Comparison of ENCODE assay signal across 8 cellular contexts in the genomic region with DNA sequence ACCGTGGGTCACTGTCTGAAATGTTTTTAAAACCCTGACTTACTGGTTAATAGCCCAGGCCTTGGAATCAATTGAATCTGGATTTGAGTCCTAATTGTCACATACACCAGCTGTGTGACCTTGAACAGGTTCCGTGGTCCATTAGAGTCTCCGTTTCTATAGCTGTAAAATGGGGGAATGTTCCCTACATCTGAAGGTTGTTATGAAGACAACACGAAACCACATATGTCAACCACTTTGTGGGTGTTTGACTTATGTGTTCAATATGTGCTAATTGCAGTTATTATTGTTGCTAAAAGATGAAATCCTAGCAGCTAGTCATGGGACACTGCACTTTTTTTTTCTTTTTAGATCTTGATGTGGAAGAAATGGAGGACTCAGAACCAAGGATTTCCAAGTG. TPM values are rescaled to one million over a fixed set of nuclear protein-coding genes. Genes with fewer than 3 reads are reported as not detected.
A peak's percentile ranks its signal among the peaks of the same experiment; 100 is the strongest.
DNase-seq lines count a peak whose midpoint lies in the region; ATAC-seq and TF ChIP-seq lines count a peak whose summit lies in the region.

No MANE protein-coding gene starts in this region.

- H3K9me3 Mint-ChIP-seq in naive thymus-derived CD4-positive, alpha-beta T cell: no peaks in the 10 kb centered on the region

- intact Hi-C loops in left ventricle myocardium inferior (cut with micrococcal nuclease) (no loop called here), Right ventricle myocardium inferior (cut with DNase I) (loop anchor here (2.0 kb wide), 2 partner anchors 35 to 39 kb away; a partner anchor contains a TSS), mammary epithelial cell (cut with micrococcal nuclease) (loop anchor here (2.0 to 5.0 kb wide), 2 partner anchors 39 to 69 kb away; no protein-coding TSS in a partner anchor), uterus (cut with DNase I; ENCODE audit: low total_unique reads) (no loop called here)
- intact Hi-C loops in naive thymus-derived CD4-positive, alpha-beta T cell (cut with micrococcal nuclease): loop anchor here (1.0 to 5.0 kb wide), 5 partner anchors 8 to 43 kb away; no protein-coding TSS in a partner anchor

- in situ Hi-C loops in mammary epithelial cell (cut with MboI; ENCODE audit: low sequenced_read_pairs in 2 of 2): no loop called here

- ATAC-seq in Right ventricle myocardium inferior (no peak), GM21717 (IDR thresholded peaks at IDR 0.05; ENCODE audit: unreplicated experiment) (no peak)
- ATAC-seq in naive thymus-derived CD4-positive, alpha-beta T cell: peak; percentile 9

- H3K4me2 ChIP-seq in mammary epithelial cell (ENCODE audit: insufficient read depth, low read depth, low read length): peak overlapping the region; percentile 85

- no peak overlapping the region for H3K9ac ChIP-seq in mammary epithelial cell (ENCODE audit: insufficient read depth, low read length)

- H4K20me1 ChIP-seq in mammary epithelial cell (ENCODE audit: insufficient read depth, low read length): no peaks in the 10 kb centered on the region

- H3K4me1 ChIP-seq in left ventricle myocardium inferior (peaks cover 94% of the 10 kb centered on the region), mammary epithelial cell (ENCODE audit: insufficient read depth, low read length) (peaks cover 53% of the 10 kb centered on the region), uterus (peaks cover 0 to 13% of the 10 kb centered on the region in 2 donors)
- H3K4me1 ChIP-seq in naive thymus-derived CD4-positive, alpha-beta T cell (ENCODE audit: control insufficient read depth in 2 of 2, insufficient read depth in 2 of 2, low read length in 2 of 2): peaks cover 14 to 53% of the 10 kb centered on the region in 2 donors

- 87% methylated on average over 4 of the region's 4 CpGs for WGBS in mammary epithelial cell (ENCODE audit: low coverage, missing lambda C conversion rate)

- H2AFZ ChIP-seq in mammary epithelial cell (ENCODE audit: low read depth, low read length): no peak overlapping the region

- no peaks in the 10 kb centered on the region for H3K27me3 Mint-ChIP-seq in naive thymus-derived CD4-positive, alpha-beta T cell

- peaks cover 22 to 71% (median 48%) of the 10 kb centered on the region in 7 donors for H3K4me1 Mint-ChIP-seq in naive thymus-derived CD4-positive, alpha-beta T cell

- H3K36me3 ChIP-seq in left ventricle myocardium inferior (peaks cover 46% of the 10 kb centered on the region), mammary epithelial cell (ENCODE audit: insufficient read depth, low read length) (peaks cover 15% of the 10 kb centered on the region), uterus (no peaks in the 10 kb centered on the region)
- H3K36me3 ChIP-seq in naive thymus-derived CD4-positive, alpha-beta T cell (ENCODE audit: control insufficient read depth in 2 of 3, insufficient read depth in 3 of 3, low read length in 3 of 3): peaks cover 0 to 32% (median 6%) of the 10 kb centered on the region in 3 experiments

- TF ChIP-seq POLR2A in uterus (IDR thresholded peaks at IDR 0.05): no peak

- H3K27me3 ChIP-seq in left ventricle myocardium inferior (ENCODE audit: low read depth) (no peaks in the 10 kb centered on the region), mammary epithelial cell (ENCODE audit: insufficient read depth, low read length) (no peaks in the 10 kb centered on the region), uterus (no peaks in the 10 kb centered on the region)
- no peaks in the 10 kb centered on the region for H3K27me3 ChIP-seq in naive thymus-derived CD4-positive, alpha-beta T cell (ENCODE audit: control insufficient read depth in 2 of 2, insufficient read depth in 2 of 2, low read length in 2 of 2)

- no peak for DNase-seq in left ventricle myocardium inferior
- no peak for DNase-seq in Right ventricle myocardium inferior (ENCODE audit: missing footprints)
- DNase-seq in mammary epithelial cell: no peak
- no peak for DNase-seq in naive thymus-derived CD4-positive, alpha-beta T cell
- DNase-seq in uterus: no peak
- no peak for DNase-seq in mesenteric fat pad (ENCODE audit: low spot score)
- no peak for DNase-seq in HuH-7.5 (ENCODE audit: low spot score)

- peak overlapping the region in 6 of 9 donors; percentile 7 to 90 (median 40) for H3K27ac Mint-ChIP-seq in naive thymus-derived CD4-positive, alpha-beta T cell

- POLR2A ChIA-PET in naive thymus-derived CD4-positive, alpha-beta T cell (lab: Charles Lee): interaction anchor here (0.7 to 6.2 kb wide), 6 partner anchors 11 to 394 kb away, joined by 3 to 97 read pairs (median 4); no protein-coding TSS in a partner anchor

- CTCF ChIA-PET in mammary epithelial cell (lab: Charles Lee; ENCODE audit: low non-redundant PET): no interaction called here
- CTCF ChIA-PET in naive thymus-derived CD4-positive, alpha-beta T cell (lab: Charles Lee): interaction anchor here (0.9 to 2.9 kb wide), 6 partner anchors 8 to 42 kb away, joined by 3 to 9 read pairs (median 4); no protein-coding TSS in a partner anchor

- H3K9me3 ChIP-seq in left ventricle myocardium inferior (replicated peaks) (no peaks in the 10 kb centered on the region), mammary epithelial cell (replicated peaks; ENCODE audit: insufficient read depth, low read length) (no peaks in the 10 kb centered on the region), uterus (no peaks in the 10 kb centered on the region)
- no peaks in the 10 kb centered on the region for H3K9me3 ChIP-seq in naive thymus-derived CD4-positive, alpha-beta T cell (ENCODE audit: control insufficient read depth in 2 of 3, low read length in 3 of 3)

- peaks cover 48% of the 10 kb centered on the region for H3K79me2 ChIP-seq in mammary epithelial cell (ENCODE audit: insufficient read depth, low read length)

- no peak for TF ChIP-seq CTCF in left ventricle myocardium inferior (IDR thresholded peaks at IDR 0.05; ENCODE audit: borderline replicate concordance)
- no peak for TF ChIP-seq CTCF in mammary epithelial cell (conservative IDR thresholded peaks at IDR 0.05 in 1 of 2, IDR thresholded peaks at IDR 0.05 in 1 of 2; ENCODE audit: extremely low read depth in 1 of 2, insufficient read depth in 1 of 2, low read depth in 1 of 2, low read length in 2 of 2)
- no peak for TF ChIP-seq CTCF in uterus (IDR thresholded peaks at IDR 0.05)

- H3K4me3 Mint-ChIP-seq in naive thymus-derived CD4-positive, alpha-beta T cell: peak overlapping the region; percentile 23 to 96 (median 74)

- H3K4me3 ChIP-seq in left ventricle myocardium inferior (peak overlapping the region; percentile 79), mammary epithelial cell (replicated peaks in 1 of 3; ENCODE audit: insufficient read depth in 1 of 3, low read depth in 2 of 3, low read length in 3 of 3) (peak overlapping the region in 2 of 3 experiments; percentile 61 to 65), uterus (peak overlapping the region; percentile 47 to 62)
- peak overlapping the region; percentile 80 for H3K4me3 ChIP-seq in naive thymus-derived CD4-positive, alpha-beta T cell (ENCODE audit: low read length)

- no TSS peak for BruUV-seq in mammary epithelial cell (replicated peaks; lab: Mats Ljungman, UMichigan)

- dilution Hi-C loops in mammary epithelial cell (cut with HindIII; ENCODE audit: low sequenced_read_pairs): no loop called here

- H3K27ac ChIP-seq in left ventricle myocardium inferior (replicated peaks) (peak overlapping the region; percentile 99), mammary epithelial cell (ENCODE audit: insufficient read depth, low read depth, low read length) (peak overlapping the region; percentile 58), uterus (peak overlapping the region; percentile 99 to 100)
- no peak overlapping the region for H3K27ac ChIP-seq in naive thymus-derived CD4-positive, alpha-beta T cell (ENCODE audit: low read depth, low read length)

- H3K36me3 Mint-ChIP-seq in naive thymus-derived CD4-positive, alpha-beta T cell: peaks cover 15 to 36% (median 30%) of the 10 kb centered on the region in 5 donors

RNA-seq across cellular contexts. Expression of a gene that starts 35.3 kb away (rescaled TPM):
- total RNA-seq in left ventricle myocardium inferior: 116 TPM
- total RNA-seq in Right ventricle myocardium inferior: 102 TPM
- 100 to 1,000 TPM in 1 of 2 donors, 10 to 100 TPM in 1; 64.7 to 110 TPM for total RNA-seq in mammary epithelial cell
- 33.8 TPM for polyA plus RNA-seq in mammary epithelial cell
- 57.1 TPM for polyA minus RNA-seq in mammary epithelial cell
- total RNA-seq in naive thymus-derived CD4-positive, alpha-beta T cell: 10 to 100 TPM; 25.0 to 58.3 (median 35.8) TPM
- polyA plus RNA-seq in naive thymus-derived CD4-positive, alpha-beta T cell: 10 to 100 TPM; 56.3 to 70.5 TPM
- total RNA-seq in uterus: 100 to 1,000 TPM; 125 to 183 (median 149) TPM
- total RNA-seq in mesenteric fat pad: 75.4 TPM

Comparison
In these comparisons a context has a peak if more than half of its experiments do, and no peak if none do; other contexts are left out.
1. intact Hi-C loops: an anchor here in Right ventricle myocardium inferior (2.0 kb wide), mammary epithelial cell (2.0 to 5.0 kb wide) and naive thymus-derived CD4-positive, alpha-beta T cell (1.0 to 5.0 kb wide); none called in left ventricle myocardium inferior and uterus.